ENCODE assay signal across 21 cellular contexts in genomic region chr4:78543424-78544238, GRCh38. TPM values are rescaled to one million over a fixed set of nuclear protein-coding genes. Genes with fewer than 3 reads are reported as not detected.
A peak's percentile ranks its signal among the peaks of the same experiment; 100 is the strongest.
DNase-seq lines count a peak whose midpoint lies in the region; ATAC-seq and TF ChIP-seq lines count a peak whose summit lies in the region.
"Had no signal": no experiment of that assay in that cellular context is flagged by ENCODE, and none has a peak within 500 bp of the region (broad histone marks: within the 10 kb centered on the region; RNA-seq: fewer than 3 reads in every experiment).

No MANE protein-coding gene starts in this region.

- H3K4me1 ChIP-seq in SK-N-SH (ENCODE audit: control insufficient read depth in 1 of 2, insufficient read depth in 2 of 2, low read depth in 1 of 2, low read length in 1 of 2) (no peaks in the 10 kb centered on the region; a peak in 2 of 4 replicates), endodermal cell (ENCODE audit: control insufficient read depth, insufficient read depth, low read length) (no peaks in the 10 kb centered on the region), thyroid gland (no peaks in the 10 kb centered on the region)
- H3K4me1 ChIP-seq: psoas muscle had no signal

- TF ChIP-seq RAD21 in SK-N-SH (IDR thresholded peaks at IDR 0.05; ENCODE audit: low read length): no peak

- H3K27me3 ChIP-seq in SK-N-SH (ENCODE audit: insufficient read depth) (no peaks in the 10 kb centered on the region), endodermal cell (ENCODE audit: control insufficient read depth, insufficient read depth, low read length, poor library complexity, severe bottlenecking) (no peaks in the 10 kb centered on the region), thyroid gland (no peaks in the 10 kb centered on the region)
- H3K27me3 ChIP-seq: body of pancreas, transverse colon had no signal

- peaks cover 3% of the 10 kb centered on the region for H3K4me1 Mint-ChIP-seq in activated naive CD8-positive, alpha-beta T cell treated with anti-CD3 and anti-CD28 coated beads, Interleukin-2, amount 50 U/mL, for 24 hours
- peaks cover 6% of the 10 kb centered on the region for H3K4me1 Mint-ChIP-seq in activated naive CD8-positive, alpha-beta T cell treated with anti-CD3 and anti-CD28 coated beads for 36 hours
- no peaks in the 10 kb centered on the region for H3K4me1 Mint-ChIP-seq in endodermal cell
- H3K4me1 Mint-ChIP-seq in type B pancreatic cell (ENCODE audit: unreplicated experiment): peaks cover 22% of the 10 kb centered on the region
- H3K4me1 Mint-ChIP-seq in activated CD8-positive, alpha-beta T cell treated with anti-CD3 and anti-CD28 coated beads, Interleukin-2, amount 10 ng/mL, durations not matched to agents 7 days and 5 days (ENCODE audit: low read depth): no peaks in the 10 kb centered on the region

- H3F3A ChIP-seq in SK-N-SH (replicated peaks; ENCODE audit: insufficient read depth): peaks cover 4% of the 10 kb centered on the region

- H3K27me3 Mint-ChIP-seq in activated naive CD8-positive, alpha-beta T cell treated with anti-CD3 and anti-CD28 coated beads, Interleukin-2, amount 50 U/mL, for 24 hours: peaks cover 3% of the 10 kb centered on the region
- H3K27me3 Mint-ChIP-seq in activated naive CD8-positive, alpha-beta T cell treated with anti-CD3 and anti-CD28 coated beads for 36 hours: peaks cover 12% of the 10 kb centered on the region
- H3K27me3 Mint-ChIP-seq in endodermal cell (ENCODE audit: insufficient read depth) (peaks cover 1% of the 10 kb centered on the region), type B pancreatic cell (no peaks in the 10 kb centered on the region)
- H3K27me3 Mint-ChIP-seq in activated CD8-positive, alpha-beta T cell treated with anti-CD3 and anti-CD28 coated beads, Interleukin-2, amount 10 ng/mL, durations not matched to agents 7 days and 5 days (ENCODE audit: low read depth): peaks cover 26% of the 10 kb centered on the region

- WGBS in SK-N-SH (ENCODE audit: low lambda C conversion rate): 92% methylated on average over 2 of the region's 2 CpGs
- WGBS in endodermal cell (ENCODE audit: insufficient coverage in 1 of 2, insufficient read length in 1 of 2), 2 experiments: 100% methylated on average over 2 of the region's 2 CpGs; no CpG with 5 or more reads in 1 of the 2 experiments
- 87 to 97% methylated on average over 2 of the region's 2 CpGs for WGBS in thyroid gland, 2 donors

- no peak overlapping the region for H2AFZ ChIP-seq in SK-N-SH (ENCODE audit: low read depth)

- TF ChIP-seq EP300 in SK-N-SH (IDR thresholded peaks at IDR 0.05; ENCODE audit: borderline replicate concordance in 1 of 2, low read depth in 1 of 2, low read length in 1 of 2): no peak

- H3K9me3 ChIP-seq in SK-N-SH (no peaks in the 10 kb centered on the region), endodermal cell (ENCODE audit: control insufficient read depth, low read length) (no peaks in the 10 kb centered on the region), thyroid gland (no peaks in the 10 kb centered on the region)
- H3K9me3 ChIP-seq: body of pancreas, psoas muscle, transverse colon had no signal

- no peaks in the 10 kb centered on the region for H3K9me3 Mint-ChIP-seq in activated naive CD8-positive, alpha-beta T cell treated with anti-CD3 and anti-CD28 coated beads, Interleukin-2, amount 50 U/mL, for 24 hours
- no peaks in the 10 kb centered on the region for H3K9me3 Mint-ChIP-seq in activated naive CD8-positive, alpha-beta T cell treated with anti-CD3 and anti-CD28 coated beads for 36 hours
- peaks cover 17% of the 10 kb centered on the region for H3K9me3 Mint-ChIP-seq in endodermal cell
- H3K9me3 Mint-ChIP-seq in type B pancreatic cell: no peaks in the 10 kb centered on the region
- no peaks in the 10 kb centered on the region for H3K9me3 Mint-ChIP-seq in activated CD8-positive, alpha-beta T cell treated with anti-CD3 and anti-CD28 coated beads, Interleukin-2, amount 10 ng/mL, durations not matched to agents 7 days and 5 days (ENCODE audit: insufficient read depth)
- H3K9me3 Mint-ChIP-seq: T-helper 1 cell treated with Interleukin-12 subunit alpha and Interleukin-12 subunit beta and Interleukin-4 antibody, amounts not matched to agents 30 μg/mL and 1 μg/mL, for 36 hours had no signal

- H3K4me3 Mint-ChIP-seq in activated naive CD8-positive, alpha-beta T cell treated with anti-CD3 and anti-CD28 coated beads, Interleukin-2, amount 50 U/mL, for 24 hours: no peak overlapping the region
- H3K4me3 Mint-ChIP-seq in activated naive CD8-positive, alpha-beta T cell treated with anti-CD3 and anti-CD28 coated beads for 36 hours: no peak overlapping the region
- H3K4me3 Mint-ChIP-seq in endodermal cell (no peak overlapping the region), type B pancreatic cell (peak overlapping the region; percentile 7)
- H3K4me3 Mint-ChIP-seq in activated CD8-positive, alpha-beta T cell treated with anti-CD3 and anti-CD28 coated beads, Interleukin-2, amount 10 ng/mL, durations not matched to agents 7 days and 5 days: no peak overlapping the region
- H3K4me3 Mint-ChIP-seq: neural crest cell; T-helper 1 cell treated with Interleukin-12 subunit alpha and Interleukin-12 subunit beta and Interleukin-4 antibody, amounts not matched to agents 30 μg/mL and 1 μg/mL, for 36 hours had no signal

- H3K36me3 ChIP-seq in SK-N-SH (replicated peaks in 1 of 2; ENCODE audit: control insufficient read depth in 1 of 2, insufficient read depth in 2 of 2, low read length in 1 of 2) (peaks cover 0 to 16% of the 10 kb centered on the region in 2 experiments), endodermal cell (ENCODE audit: control insufficient read depth, insufficient read depth, low read length) (peaks cover 41% of the 10 kb centered on the region), thyroid gland (no peaks in the 10 kb centered on the region)
- H3K36me3 ChIP-seq: transverse colon, WERI-Rb-1 had no signal

- no peaks in the 10 kb centered on the region for H3K36me3 Mint-ChIP-seq in activated naive CD8-positive, alpha-beta T cell treated with anti-CD3 and anti-CD28 coated beads, Interleukin-2, amount 50 U/mL, for 24 hours (ENCODE audit: low read depth)
- no peaks in the 10 kb centered on the region for H3K36me3 Mint-ChIP-seq in activated naive CD8-positive, alpha-beta T cell treated with anti-CD3 and anti-CD28 coated beads for 36 hours
- peaks cover 39% of the 10 kb centered on the region for H3K36me3 Mint-ChIP-seq in endodermal cell (ENCODE audit: low read depth)
- peaks cover 16% of the 10 kb centered on the region for H3K36me3 Mint-ChIP-seq in type B pancreatic cell
- no peaks in the 10 kb centered on the region for H3K36me3 Mint-ChIP-seq in activated CD8-positive, alpha-beta T cell treated with anti-CD3 and anti-CD28 coated beads, Interleukin-2, amount 10 ng/mL, durations not matched to agents 7 days and 5 days (ENCODE audit: low read depth)

- POLR2A ChIA-PET in SK-N-SH (lab: Yijun Ruan, JAX): no interaction called here
- POLR2A ChIA-PET in activated CD8-positive, alpha-beta T cell treated with anti-CD3 and anti-CD28 coated beads, Interleukin-2, amount 10 ng/mL, durations not matched to agents 7 days and 5 days (lab: Charles Lee): no interaction called here

- H3K4me3 ChIP-seq in SK-N-SH (ENCODE audit: low read depth in 2 of 2, low read length in 1 of 2): no peak overlapping the region
- no peak overlapping the region for H3K4me3 ChIP-seq in endodermal cell (ENCODE audit: low read length)
- no peak overlapping the region for H3K4me3 ChIP-seq in thyroid gland (replicated peaks in 1 of 3)
- H3K4me3 ChIP-seq: body of pancreas, psoas muscle, smooth muscle cell, transverse colon had no signal

- no peaks in the 10 kb centered on the region for H4K20me1 ChIP-seq in SK-N-SH (ENCODE audit: insufficient read depth)

- H3K27ac ChIP-seq in SK-N-SH (ENCODE audit: low read depth in 2 of 2, low read length in 1 of 2): no peak overlapping the region; a peak in 2 of 4 replicates
- H3K27ac ChIP-seq in endodermal cell (ENCODE audit: low read depth, low read length): peak overlapping the region; percentile 5
- H3K27ac ChIP-seq in thyroid gland: no peak overlapping the region
- H3K27ac ChIP-seq: psoas muscle, transverse colon, WERI-Rb-1 had no signal

- H3K79me2 ChIP-seq in SK-N-SH (ENCODE audit: insufficient read depth): no peaks in the 10 kb centered on the region

- peak; percentile 10 for ATAC-seq in activated naive CD8-positive, alpha-beta T cell treated with anti-CD3 and anti-CD28 coated beads, Interleukin-2, amount 50 U/mL, for 24 hours
- no peak for ATAC-seq in activated CD8-positive, alpha-beta T cell treated with anti-CD3 and anti-CD28 coated beads, Interleukin-2, amount 10 ng/mL, durations not matched to agents 7 days and 5 days
- ATAC-seq: body of pancreas, left colon, psoas muscle had no signal

- intact Hi-C loops in thyroid gland (cut with DNase I): no loop called here

- no peak overlapping the region for H3K4me2 ChIP-seq in SK-N-SH
- H3K4me2 ChIP-seq: smooth muscle cell had no signal

- DNase-seq in activated naive CD8-positive, alpha-beta T cell treated with anti-CD3 and anti-CD28 coated beads, Interleukin-2, amount 50 U/mL, for 24 hours: no peak
- no peak for DNase-seq in activated naive CD8-positive, alpha-beta T cell treated with anti-CD3 and anti-CD28 coated beads for 36 hours
- DNase-seq in SK-N-SH (no peak), endodermal cell (no peak), type B pancreatic cell (ENCODE audit: extremely low spot score, unreplicated experiment) (no peak), mesenteric fat pad (ENCODE audit: low spot score) (no peak), thyroid gland (no peak)
- DNase-seq in activated CD8-positive, alpha-beta T cell treated with anti-CD3 and anti-CD28 coated beads, Interleukin-2, amount 10 ng/mL, durations not matched to agents 7 days and 5 days: no peak
- DNase-seq: body of pancreas, dermis blood vessel endothelial cell, erythroblast, left colon, MM.1S, NCI-H1694 treated with DMSO at 0.1 percent for 48 hours, NCI-H345, psoas muscle, transverse colon, WERI-Rb-1 had no signal

- CTCF ChIA-PET in SK-N-SH (lab: Yijun Ruan, JAX): no interaction called here
- CTCF ChIA-PET in activated CD8-positive, alpha-beta T cell treated with anti-CD3 and anti-CD28 coated beads, Interleukin-2, amount 10 ng/mL, durations not matched to agents 7 days and 5 days (lab: Charles Lee): no interaction called here

- no peak overlapping the region for H3K9ac ChIP-seq in SK-N-SH
- no peak overlapping the region for H3K9ac ChIP-seq in endodermal cell (ENCODE audit: extremely low read depth, low read length, poor library complexity, severe bottlenecking)

- no peaks in the 10 kb centered on the region for H3K9me2 ChIP-seq in SK-N-SH

- TF ChIP-seq POLR2A in thyroid gland (IDR thresholded peaks at IDR 0.05): no peak

- TF ChIP-seq CTCF in SK-N-SH (IDR thresholded peaks at IDR 0.05): no peak
- no peak for TF ChIP-seq CTCF in endodermal cell (conservative IDR thresholded peaks at IDR 0.05)
- TF ChIP-seq CTCF in type B pancreatic cell (conservative IDR thresholded peaks at IDR 0.05): no peak
- TF ChIP-seq CTCF in thyroid gland (IDR thresholded peaks at IDR 0.05): no peak

- H3K27ac Mint-ChIP-seq in activated naive CD8-positive, alpha-beta T cell treated with anti-CD3 and anti-CD28 coated beads, Interleukin-2, amount 50 U/mL, for 24 hours: no peak overlapping the region
- H3K27ac Mint-ChIP-seq in activated naive CD8-positive, alpha-beta T cell treated with anti-CD3 and anti-CD28 coated beads for 36 hours: no peak overlapping the region
- H3K27ac Mint-ChIP-seq in endodermal cell (no peak overlapping the region), type B pancreatic cell (peak overlapping the region; percentile 32)
- no peak overlapping the region for H3K27ac Mint-ChIP-seq in activated CD8-positive, alpha-beta T cell treated with anti-CD3 and anti-CD28 coated beads, Interleukin-2, amount 10 ng/mL, durations not matched to agents 7 days and 5 days
- H3K27ac Mint-ChIP-seq: T-helper 1 cell treated with Interleukin-12 subunit alpha and Interleukin-12 subunit beta and Interleukin-4 antibody, amounts not matched to agents 30 μg/mL and 1 μg/mL, for 36 hours had no signal

RNA-seq across cellular contexts. Expression of gene ANXA3, which starts 7.9 kb away (rescaled TPM):
- 1 to 10 TPM; 2.8 to 3.4 TPM for total RNA-seq in activated naive CD8-positive, alpha-beta T cell treated with anti-CD3 and anti-CD28 coated beads for 36 hours
- 13.8 and 15.5 TPM in 2 replicates for polyA plus RNA-seq in SK-N-SH (2012; rRNA removed)
- 16.9 and 18.2 TPM in 2 replicates for polyA plus RNA-seq in SK-N-SH (2012; cell fraction: cytosol; rRNA removed)
- polyA plus RNA-seq in SK-N-SH (2012; cell fraction: nucleus; rRNA removed): 31.0 and 31.4 TPM in 2 replicates
- total RNA-seq in endodermal cell (10 to 100 TPM; 25.5 to 43.9 TPM), type B pancreatic cell (ENCODE audit: low replicate concordance) (56.6 and 135 TPM in 2 replicates), mesenteric fat pad (49.8 TPM), thyroid gland (100 to 1,000 TPM in 3 of 4 donors, 10 to 100 TPM in 1; 98.7 to 213 (median 156) TPM)
- polyA plus RNA-seq in endodermal cell (2013, experiment 1 of 2): 23.0 TPM
- polyA plus RNA-seq in endodermal cell (2013, experiment 2 of 2): 31.4 TPM
- 1 to 10 TPM; 2.9 to 4.2 TPM for total RNA-seq in activated CD8-positive, alpha-beta T cell treated with anti-CD3 and anti-CD28 coated beads, Interleukin-2, amount 10 ng/mL, durations not matched to agents 7 days and 5 days
- total RNA-seq: neural crest cell had no signal
